ENCODE assay signal across 9 cellular contexts in genomic region chr10:68082815-68083395, GRCh38. TPM values are rescaled to one million over a fixed set of nuclear protein-coding genes. Genes with fewer than 3 reads are reported as not detected.
DNase-seq lines count a peak whose midpoint lies in the region; ATAC-seq and TF ChIP-seq lines count a peak whose summit lies in the region.
"Had no signal": no experiment of that assay in that cellular context is flagged by ENCODE, and none has a peak within 500 bp of the region (broad histone marks: within the 10 kb centered on the region; RNA-seq: fewer than 3 reads in every experiment).

No MANE protein-coding gene starts in this region.

- H3K36me3 ChIP-seq in MM.1S (replicated peaks; ENCODE audit: insufficient read depth, low read length) = no peaks in the 10 kb centered on the region
- H3K36me3 ChIP-seq in neural cell (ENCODE audit: insufficient read depth, low read length) = no peaks in the 10 kb centered on the region
- no peaks in the 10 kb centered on the region for H3K36me3 ChIP-seq in SJCRH30

- no peaks in the 10 kb centered on the region for H3K9me3 Mint-ChIP-seq in nephron progenitor cell
- H3K9me3 Mint-ChIP-seq in stimulated activated naive B cell treated with anti-CD40 and anti-IgM and Interleukin-4, amounts not matched to agents 10 μg/mL and 1 μg/mL and 100 μg/mL, for 72 hours = no peaks in the 10 kb centered on the region
- H3K9me3 Mint-ChIP-seq in activated CD4-positive, alpha-beta T cell treated with anti-CD3 and anti-CD28 coated beads, Interleukin-2, amount 10 ng/mL, durations not matched to agents 24 days and 14 days = no peaks in the 10 kb centered on the region
- H3K9me3 Mint-ChIP-seq: activated naive CD8-positive, alpha-beta T cell treated with anti-CD3 and anti-CD28 coated beads, Interleukin-2, amount 10 ng/mL, durations not matched to agents 7 days and 5 days had no signal

- H3K9ac ChIP-seq in MM.1S (ENCODE audit: low read length) (no peak overlapping the region), neural cell (ENCODE audit: low read length) (no peak overlapping the region)

- H3K79me2 ChIP-seq in MM.1S (ENCODE audit: low read length) (no peaks in the 10 kb centered on the region), neural cell (replicated peaks; ENCODE audit: insufficient read depth, low read length) (no peaks in the 10 kb centered on the region)

- H3K27me3 ChIP-seq in MM.1S (replicated peaks; ENCODE audit: insufficient read depth, low read length) (no peaks in the 10 kb centered on the region), neural cell (ENCODE audit: insufficient read depth, low read depth, low read length) (no peaks in the 10 kb centered on the region), SJCRH30 (no peaks in the 10 kb centered on the region)

- intact Hi-C loops in activated CD4-positive, alpha-beta T cell treated with anti-CD3 and anti-CD28 coated beads, Interleukin-2, amount 10 ng/mL, durations not matched to agents 24 days and 14 days (cut with micrococcal nuclease) = loop anchor here (2.0 kb wide), 1 partner anchor 74 kb away; no protein-coding TSS in a partner anchor

- no peaks in the 10 kb centered on the region for H3F3A ChIP-seq in MM.1S (ENCODE audit: insufficient read depth, low read length)
- no peaks in the 10 kb centered on the region for H3F3A ChIP-seq in neural cell (ENCODE audit: insufficient read depth, low read length, poor library complexity, severe bottlenecking)

- no peak overlapping the region for H3K27ac ChIP-seq in MM.1S (ENCODE audit: low read length)
- no peak overlapping the region for H3K27ac ChIP-seq in neural cell (ENCODE audit: low read length)
- H3K27ac ChIP-seq in SJCRH30 = no peak overlapping the region

- H3K9me2 ChIP-seq in MM.1S (replicated peaks; ENCODE audit: insufficient read depth, low read length) (no peaks in the 10 kb centered on the region), neural cell (ENCODE audit: insufficient read depth, low read length) (no peaks in the 10 kb centered on the region)

- H3K4me2 ChIP-seq in MM.1S (ENCODE audit: low read depth, low read length) = no peak overlapping the region
- H3K4me2 ChIP-seq in neural cell (ENCODE audit: low read length) = no peak overlapping the region

- no peaks in the 10 kb centered on the region for H3K9me3 ChIP-seq in MM.1S (replicated peaks; ENCODE audit: insufficient read depth, low read length)
- no peaks in the 10 kb centered on the region for H3K9me3 ChIP-seq in neural cell (ENCODE audit: low read length)
- H3K9me3 ChIP-seq in SJCRH30 (replicated peaks) = no peaks in the 10 kb centered on the region

- TF ChIP-seq RAD21 in neural cell (conservative IDR thresholded peaks at IDR 0.05) = peak; percentile 71

- TF ChIP-seq CTCF in MM.1S (IDR thresholded peaks at IDR 0.05; ENCODE audit: low read length) (peak; percentile 12; the same call in 1 of the 2 replicates), neural cell (IDR thresholded peaks at IDR 0.05; ENCODE audit: poor library complexity, severe bottlenecking) (peak; percentile 69), nephron progenitor cell (IDR thresholded peaks at IDR 0.05) (no peak)

- H3K4me3 ChIP-seq in MM.1S (ENCODE audit: low read length) = no peak overlapping the region
- H3K4me3 ChIP-seq in neural cell (ENCODE audit: low read length) = no peak overlapping the region
- no peak overlapping the region for H3K4me3 ChIP-seq in SJCRH30

- H3K4me1 Mint-ChIP-seq in nephron progenitor cell = peaks cover 5% of the 10 kb centered on the region
- no peaks in the 10 kb centered on the region for H3K4me1 Mint-ChIP-seq in stimulated activated naive B cell treated with anti-CD40 and anti-IgM and Interleukin-4, amounts not matched to agents 10 μg/mL and 1 μg/mL and 100 μg/mL, for 72 hours
- H3K4me1 Mint-ChIP-seq in activated CD4-positive, alpha-beta T cell treated with anti-CD3 and anti-CD28 coated beads, Interleukin-2, amount 10 ng/mL, durations not matched to agents 24 days and 14 days = peaks cover 5% of the 10 kb centered on the region

- H3K36me3 Mint-ChIP-seq in nephron progenitor cell (ENCODE audit: low read depth) = no peaks in the 10 kb centered on the region
- no peaks in the 10 kb centered on the region for H3K36me3 Mint-ChIP-seq in stimulated activated naive B cell treated with anti-CD40 and anti-IgM and Interleukin-4, amounts not matched to agents 10 μg/mL and 1 μg/mL and 100 μg/mL, for 72 hours
- no peaks in the 10 kb centered on the region for H3K36me3 Mint-ChIP-seq in activated CD4-positive, alpha-beta T cell treated with anti-CD3 and anti-CD28 coated beads, Interleukin-2, amount 10 ng/mL, durations not matched to agents 24 days and 14 days (ENCODE audit: low read depth)
- H3K36me3 Mint-ChIP-seq: activated naive CD8-positive, alpha-beta T cell treated with anti-CD3 and anti-CD28 coated beads, Interleukin-2, amount 10 ng/mL, durations not matched to agents 7 days and 5 days had no signal

- peaks cover 5% of the 10 kb centered on the region for H3K27me3 Mint-ChIP-seq in nephron progenitor cell (ENCODE audit: low read depth, poor library complexity)
- H3K27me3 Mint-ChIP-seq in stimulated activated naive B cell treated with anti-CD40 and anti-IgM and Interleukin-4, amounts not matched to agents 10 μg/mL and 1 μg/mL and 100 μg/mL, for 72 hours = peaks cover 1 to 7% of the 10 kb centered on the region in 2 donors
- H3K27me3 Mint-ChIP-seq in activated CD4-positive, alpha-beta T cell treated with anti-CD3 and anti-CD28 coated beads, Interleukin-2, amount 10 ng/mL, durations not matched to agents 24 days and 14 days = peaks cover 13% of the 10 kb centered on the region

- H3K4me1 ChIP-seq in MM.1S (ENCODE audit: low read length) = no peaks in the 10 kb centered on the region
- peaks cover 8% of the 10 kb centered on the region for H3K4me1 ChIP-seq in SJCRH30

- in situ Hi-C loops in Caki2 (cut with HindIII; ENCODE audit: low pct_unique_long_range_greater_than_20kb, low sequenced_read_pairs) = no loop called here

- H2AFZ ChIP-seq in MM.1S (ENCODE audit: low read length) (no peak overlapping the region), neural cell (ENCODE audit: low read depth, low read length) (no peak overlapping the region)

- no peak overlapping the region for H3K4me3 Mint-ChIP-seq in nephron progenitor cell
- H3K4me3 Mint-ChIP-seq in stimulated activated naive B cell treated with anti-CD40 and anti-IgM and Interleukin-4, amounts not matched to agents 10 μg/mL and 1 μg/mL and 100 μg/mL, for 72 hours = no peak overlapping the region
- no peak overlapping the region for H3K4me3 Mint-ChIP-seq in activated CD4-positive, alpha-beta T cell treated with anti-CD3 and anti-CD28 coated beads, Interleukin-2, amount 10 ng/mL, durations not matched to agents 24 days and 14 days
- H3K4me3 Mint-ChIP-seq: activated naive CD8-positive, alpha-beta T cell treated with anti-CD3 and anti-CD28 coated beads, Interleukin-2, amount 10 ng/mL, durations not matched to agents 7 days and 5 days had no signal

- H4K20me1 ChIP-seq in MM.1S (ENCODE audit: insufficient read depth, low read length) = no peaks in the 10 kb centered on the region
- H4K20me1 ChIP-seq in neural cell (ENCODE audit: insufficient read depth) = no peaks in the 10 kb centered on the region

- no peak for ATAC-seq in stimulated activated naive B cell treated with anti-CD40 and anti-IgM and Interleukin-4, amounts not matched to agents 10 μg/mL and 1 μg/mL and 100 μg/mL, for 72 hours (replicated peaks)

- DNase-seq in Caki2 (ENCODE audit: low read depth) (peak; percentile 30), MM.1S (no peak), dedifferentiated amniotic fluid mesenchymal stem cell (ENCODE audit: extremely low spot score) (peak; percentile 50), nephron progenitor cell (no peak), SJCRH30 (no peak)
- DNase-seq in stimulated activated naive B cell treated with anti-CD40 and anti-IgM and Interleukin-4, amounts not matched to agents 10 μg/mL and 1 μg/mL and 100 μg/mL, for 72 hours = no peak
- DNase-seq in activated CD4-positive, alpha-beta T cell treated with anti-CD3 and anti-CD28 coated beads, Interleukin-2, amount 10 ng/mL, durations not matched to agents 24 days and 14 days = no peak
- DNase-seq: activated naive CD8-positive, alpha-beta T cell treated with anti-CD3 and anti-CD28 coated beads, Interleukin-2, amount 10 ng/mL, durations not matched to agents 7 days and 5 days had no signal

- TF ChIP-seq EP300 in neural cell (conservative IDR thresholded peaks at IDR 0.05; ENCODE audit: poor library complexity, severe bottlenecking) = no peak

- H3K27ac Mint-ChIP-seq in nephron progenitor cell = no peak overlapping the region
- H3K27ac Mint-ChIP-seq in stimulated activated naive B cell treated with anti-CD40 and anti-IgM and Interleukin-4, amounts not matched to agents 10 μg/mL and 1 μg/mL and 100 μg/mL, for 72 hours = no peak overlapping the region
- H3K27ac Mint-ChIP-seq in activated CD4-positive, alpha-beta T cell treated with anti-CD3 and anti-CD28 coated beads, Interleukin-2, amount 10 ng/mL, durations not matched to agents 24 days and 14 days = no peak overlapping the region
- H3K27ac Mint-ChIP-seq: activated naive CD8-positive, alpha-beta T cell treated with anti-CD3 and anti-CD28 coated beads, Interleukin-2, amount 10 ng/mL, durations not matched to agents 7 days and 5 days had no signal

TF ChIP-seq in neural cell, 6 proteins besides CTCF, POLR2A, EP300 and RAD21 (continues in another document):
- TF ChIP-seq POLR2AphosphoS5 (IDR thresholded peaks at IDR 0.05) (no peak), SMC3 (conservative IDR thresholded peaks at IDR 0.05; ENCODE audit: poor library complexity) (peak; percentile 66)

RNA-seq across cellular contexts. Expression of gene HERC4, which starts 7.8 kb away (rescaled TPM):
- total RNA-seq in Caki2 (2014; rRNA removed; shearing (Covaris generic); ENCODE audit: low replicate concordance) = 10.4 and 12.7 TPM in 2 replicates
- polyA plus RNA-seq in neural cell = 45.6 and 52.5 TPM in 2 replicates
- polyA minus RNA-seq in neural cell = 72.1 and 86.1 TPM in 2 replicates
- 16.8 and 19.3 TPM in 2 replicates for total RNA-seq in SJCRH30 (2014; rRNA removed; shearing (Covaris generic))
- 45.2 and 49.1 TPM in 2 replicates for total RNA-seq in activated CD4-positive, alpha-beta T cell treated with anti-CD3 and anti-CD28 coated beads, Interleukin-2, amount 10 ng/mL, durations not matched to agents 24 days and 14 days

RNA-seq across cellular contexts. Expression of gene MYPN, which starts 26.4 kb away (rescaled TPM):
- 0.64 TPM in 1 of 2 replicates, not detected in the other for total RNA-seq in Caki2 (2014; rRNA removed; shearing (Covaris generic); ENCODE audit: low replicate concordance)
- polyA plus RNA-seq in neural cell = not detected in 2 replicates
- not detected in 2 replicates for polyA minus RNA-seq in neural cell
- total RNA-seq in SJCRH30 (2014; rRNA removed; shearing (Covaris generic)) = 0.13 and 0.40 TPM in 2 replicates
- not detected in 2 replicates for total RNA-seq in activated CD4-positive, alpha-beta T cell treated with anti-CD3 and anti-CD28 coated beads, Interleukin-2, amount 10 ng/mL, durations not matched to agents 24 days and 14 days
- total RNA-seq: activated naive CD8-positive, alpha-beta T cell treated with anti-CD3 and anti-CD28 coated beads, Interleukin-2, amount 10 ng/mL, durations not matched to agents 7 days and 5 days had no signal

Comparison
In these comparisons a context has a peak if more than half of its experiments do, and no peak if none do; other contexts are left out.
1. DNase-seq: peak in Caki2 (single experiment) and dedifferentiated amniotic fluid mesenchymal stem cell (single experiment); none in MM.1S (single experiment), nephron progenitor cell (single experiment), SJCRH30 (0 of 2), stimulated activated naive B cell treated with anti-CD40 and anti-IgM and Interleukin-4, amounts not matched to agents 10 μg/mL and 1 μg/mL and 100 μg/mL, for 72 hours (single experiment) and activated CD4-positive, alpha-beta T cell treated with anti-CD3 and anti-CD28 coated beads, Interleukin-2, amount 10 ng/mL, durations not matched to agents 24 days and 14 days (single experiment).